Comparison of ENCODE assay signal across 1 cellular context in the genomic region with DNA sequence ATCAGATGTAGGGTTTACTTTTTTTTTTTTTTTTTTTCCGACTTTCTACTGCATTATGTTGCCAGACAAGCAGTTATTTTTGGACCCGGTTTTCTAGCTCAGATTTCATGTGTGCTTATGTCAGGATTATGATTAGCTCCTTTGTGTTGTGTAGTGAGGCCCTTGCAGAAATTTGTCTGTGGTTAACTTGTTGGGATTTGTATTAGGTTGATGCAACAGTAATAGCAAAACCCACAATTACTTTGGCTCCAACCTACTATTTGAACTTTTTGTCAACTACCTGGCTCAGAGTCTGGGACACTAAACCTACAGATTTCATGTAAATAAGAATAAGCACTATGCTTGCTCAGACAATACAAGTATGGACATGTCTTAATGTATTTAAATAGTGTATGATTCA.
TF ChIP-seq lines count a peak whose summit lies in the region.

No MANE protein-coding gene starts in this region.

TF ChIP-seq in IMR-90, 13 proteins besides CTCF, POLR2A, EP300 and RAD21:
- no peak for TF ChIP-seq MAZ (IDR thresholded peaks at IDR 0.05; ENCODE audit: borderline replicate concordance, low read depth, low read length)
- TF ChIP-seq NFE2L2 (IDR thresholded peaks at IDR 0.05; ENCODE audit: low read depth, low read length): no peak
- TF ChIP-seq, protein P1, sequence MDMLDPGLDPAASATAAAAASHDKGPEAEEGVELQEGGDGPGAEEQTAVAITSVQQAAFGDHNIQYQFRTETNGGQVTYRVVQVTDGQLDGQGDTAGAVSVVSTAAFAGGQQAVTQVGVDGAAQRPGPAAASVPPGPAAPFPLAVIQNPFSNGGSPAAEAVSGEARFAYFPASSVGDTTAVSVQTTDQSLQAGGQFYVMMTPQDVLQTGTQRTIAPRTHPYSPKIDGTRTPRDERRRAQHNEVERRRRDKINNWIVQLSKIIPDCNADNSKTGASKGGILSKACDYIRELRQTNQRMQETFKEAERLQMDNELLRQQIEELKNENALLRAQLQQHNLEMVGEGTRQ (IDR thresholded peaks at IDR 0.05; ENCODE audit: low read depth, low read length): no peak
- no peak for TF ChIP-seq MAFK (IDR thresholded peaks at IDR 0.05; ENCODE audit: low read depth, low read length)
- no peak for TF ChIP-seq CHD1 (IDR thresholded peaks at IDR 0.05; ENCODE audit: low read depth, low read length)
- TF ChIP-seq SMC3 (IDR thresholded peaks at IDR 0.05; ENCODE audit: low read depth, low read length): no peak
- no peak for TF ChIP-seq RFX5 (IDR thresholded peaks at IDR 0.05; ENCODE audit: low read depth, low read length)
- TF ChIP-seq, protein P2, sequence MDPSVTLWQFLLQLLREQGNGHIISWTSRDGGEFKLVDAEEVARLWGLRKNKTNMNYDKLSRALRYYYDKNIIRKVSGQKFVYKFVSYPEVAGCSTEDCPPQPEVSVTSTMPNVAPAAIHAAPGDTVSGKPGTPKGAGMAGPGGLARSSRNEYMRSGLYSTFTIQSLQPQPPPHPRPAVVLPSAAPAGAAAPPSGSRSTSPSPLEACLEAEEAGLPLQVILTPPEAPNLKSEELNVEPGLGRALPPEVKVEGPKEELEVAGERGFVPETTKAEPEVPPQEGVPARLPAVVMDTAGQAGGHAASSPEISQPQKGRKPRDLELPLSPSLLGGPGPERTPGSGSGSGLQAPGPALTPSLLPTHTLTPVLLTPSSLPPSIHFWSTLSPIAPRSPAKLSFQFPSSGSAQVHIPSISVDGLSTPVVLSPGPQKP (IDR thresholded peaks at IDR 0.05; ENCODE audit: borderline replicate concordance, low read depth, low read length): no peak
- no peak for TF ChIP-seq MXI1 (IDR thresholded peaks at IDR 0.05; ENCODE audit: borderline replicate concordance, low read depth, low read length)
- TF ChIP-seq BHLHE40 (IDR thresholded peaks at IDR 0.05; ENCODE audit: low read depth, low read length): no peak
- no peak for TF ChIP-seq RCOR1 (IDR thresholded peaks at IDR 0.05; ENCODE audit: insufficient replicate concordance, low read length)
- TF ChIP-seq FOS (IDR thresholded peaks at IDR 0.05; ENCODE audit: low read depth, low read length): no peak
- TF ChIP-seq CEBPB (IDR thresholded peaks at IDR 0.05; ENCODE audit: low read depth, low read length): no peak
